31 cellular contexts compared by ENCODE assay signal in genomic region chr18:36326771-36327170, GRCh38. TPM values are rescaled to one million over a fixed set of nuclear protein-coding genes. Genes with fewer than 3 reads are reported as not detected.
"Had no signal": no experiment of that assay in that cellular context is flagged by ENCODE, and none has a peak within 500 bp of the region (broad histone marks: within the 10 kb centered on the region; RNA-seq: fewer than 3 reads in every experiment).

No MANE protein-coding gene starts in this region.

- DNase-seq: activated CD4-positive, alpha-beta T cell treated with anti-CD3 and anti-CD28 coated beads, Interleukin-2, amount 10 ng/mL, durations not matched to agents 24 days and 14 days; activated CD4-positive, alpha-beta T cell treated with anti-CD3 and anti-CD28 coated beads, Interleukin-2, amount 50 U/mL, for 4 hours; activated CD8-positive, alpha-beta T cell treated with anti-CD3 and anti-CD28 coated beads for 36 hours; activated effector memory CD4-positive, alpha-beta T cell treated with anti-CD3 and anti-CD28 coated beads, Interleukin-2, amount 50 U/mL, for 16 hours; activated naive CD4-positive, alpha-beta T cell; activated naive CD4-positive, alpha-beta T cell treated with anti-CD3 and anti-CD28 coated beads, Interleukin-2, amount 50 U/mL, for 16 hours; activated naive CD8-positive, alpha-beta T cell treated with anti-CD3 and anti-CD28 coated beads for 36 hours; activated T-cell treated with anti-CD3 and anti-CD28 coated beads, Interleukin-2, amount 50 U/mL, for 1 hour; activated T-cell treated with anti-CD3 and anti-CD28 coated beads, Interleukin-2, amount 50 U/mL, for 72 hours; amygdala; caudate nucleus; MM.1S; MV-4-11; NCI-H1092; NCI-H1436 treated with DMSO at 0.1 percent for 48 hours; NCI-H1694 treated with DMSO at 0.1 percent for 48 hours; NCI-H2029 treated with DMSO at 0.1 percent for 48 hours; NCI-H2107; NCI-H2171; NCI-H510A; NCI-H526; NCI-H748 treated with DMSO at 0.1 percent for 48 hours; PC-9; SHP77; SJCRH30 had no signal

- ATAC-seq: activated CD8-positive, alpha-beta T cell treated with anti-CD3 and anti-CD28 coated beads for 36 hours; activated T-cell treated with anti-CD3 and anti-CD28 coated beads, Interleukin-2, amount 50 U/mL, for 72 hours; activated T-helper 17 cell treated with anti-CD3 and anti-CD28 coated beads, Interleukin-2, amount 50 U/mL, for 72 hours had no signal

- H3K4me1 ChIP-seq: SJCRH30 had no signal

- H3K36me3 ChIP-seq: ascending aorta, SJCRH30 had no signal

- H3K27ac ChIP-seq: ascending aorta, KMS-11, PC-9, RWPE1, SJCRH30, SK-N-MC had no signal

- H3K9me3 ChIP-seq: ascending aorta, SJCRH30 had no signal

- H3K27me3 ChIP-seq: ascending aorta, SJCRH30 had no signal

- H3K4me3 ChIP-seq: ascending aorta, PC-9, SJCRH30, SK-N-MC had no signal

RNA-seq across cellular contexts. Expression of gene FHOD3, which starts 29.3 kb away (rescaled TPM):
- total RNA-seq: activated CD4-positive, alpha-beta T cell treated with anti-CD3 and anti-CD28 coated beads, Interleukin-2, amount 10 ng/mL, durations not matched to agents 24 days and 14 days; activated CD8-positive, alpha-beta memory T cell treated with anti-CD3 and anti-CD28 coated beads for 36 hours; activated CD8-positive, alpha-beta T cell treated with anti-CD3 and anti-CD28 coated beads for 36 hours; activated naive CD8-positive, alpha-beta T cell treated with anti-CD3 and anti-CD28 coated beads for 36 hours; activated T-helper 17 cell treated with anti-CD3 and anti-CD28 coated beads, Interleukin-2, amount 50 U/mL, for 72 hours had no signal
